Comparison of ENCODE assay signal across 26 cellular contexts in the genomic region with DNA sequence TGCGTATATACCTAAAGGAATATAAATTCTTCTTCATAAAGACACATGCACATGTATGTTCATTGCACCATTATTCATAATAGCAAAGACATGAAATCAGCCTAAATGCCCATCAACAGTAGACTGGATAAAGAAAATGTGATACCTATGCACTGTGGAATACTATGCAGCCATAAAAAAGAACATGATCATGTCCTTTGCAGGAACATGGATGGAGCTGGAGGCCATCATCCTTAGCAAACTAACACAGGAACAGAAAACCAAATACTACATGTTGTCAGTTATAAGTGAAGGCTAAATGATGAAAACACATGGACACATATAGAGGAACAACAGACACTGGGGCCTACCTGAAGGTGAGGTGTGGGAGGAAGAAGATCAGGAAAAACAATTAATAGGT. TPM values are rescaled to one million over a fixed set of nuclear protein-coding genes. Genes with fewer than 3 reads are reported as not detected.
DNase-seq lines count a peak whose midpoint lies in the region; ATAC-seq, FAIRE-seq and TF ChIP-seq lines count a peak whose summit lies in the region.
"Had no signal": no experiment of that assay in that cellular context is flagged by ENCODE, and none has a peak within 500 bp of the region (broad histone marks: within the 10 kb centered on the region; RNA-seq: fewer than 3 reads in every experiment).

No MANE protein-coding gene starts in this region.

- H3K27me3 ChIP-seq in IMR-90 (ENCODE audit: control insufficient read depth, insufficient read depth, low read length) (no peaks in the 10 kb centered on the region), H1 (replicated peaks in 1 of 4; ENCODE audit: control insufficient read depth in 3 of 4, extremely low read depth in 1 of 4, insufficient read depth in 3 of 4, low read length in 3 of 4) (no peaks in the 10 kb centered on the region)
- H3K27me3 ChIP-seq: BLaER1 had no signal

- no peaks in the 10 kb centered on the region for H4K20me1 ChIP-seq in IMR-90 (ENCODE audit: insufficient read depth, low read length)
- H4K20me1 ChIP-seq in H1 (replicated peaks in 1 of 2; ENCODE audit: control insufficient read depth in 1 of 2, insufficient read depth in 2 of 2, low read length in 2 of 2) = no peaks in the 10 kb centered on the region
- H4K20me1 ChIP-seq: BLaER1 had no signal

- peaks cover 3% of the 10 kb centered on the region; the same call in 1 of the 2 replicates for H3K9me1 ChIP-seq in IMR-90 (ENCODE audit: insufficient read depth, low read length)

- dilution Hi-C loops in IMR-90 (cut with HindIII; ENCODE audit: low sequenced_read_pairs, unreplicated experiment) = no loop called here

- H3K36me3 ChIP-seq in IMR-90 (ENCODE audit: control insufficient read depth, insufficient read depth, low read length) (no peaks in the 10 kb centered on the region), H1 (ENCODE audit: control insufficient read depth in 2 of 4, insufficient read depth in 4 of 4, low read length in 3 of 4) (no peaks in the 10 kb centered on the region)
- H3K36me3 ChIP-seq: BE2C, BLaER1 had no signal

- H3K4me3 ChIP-seq in A549 (no peak overlapping the region), IMR-90 (ENCODE audit: insufficient read depth, low read depth, low read length) (no peak overlapping the region), H1 (ENCODE audit: extremely low read depth in 1 of 4, insufficient read depth in 2 of 4, low read depth in 3 of 4, low read length in 4 of 4) (no peak overlapping the region)
- H3K4me3 ChIP-seq: BLaER1, GM12878 had no signal

- H3K79me1 ChIP-seq in IMR-90 (ENCODE audit: low read depth in 1 of 2, low read length in 2 of 2) = no peaks in the 10 kb centered on the region
- no peaks in the 10 kb centered on the region for H3K79me1 ChIP-seq in H1 (ENCODE audit: low read depth, low read length)

- H3K23ac ChIP-seq in IMR-90 (ENCODE audit: low read depth, low read length) = no peak overlapping the region
- no peak overlapping the region for H3K23ac ChIP-seq in H1 (ENCODE audit: insufficient read length)

- H2BK12ac ChIP-seq in H1 (ENCODE audit: low read depth, low read length) = no peak overlapping the region

- H3K9ac ChIP-seq in IMR-90 (ENCODE audit: low read depth, low read length) = no peak overlapping the region
- no peak overlapping the region for H3K9ac ChIP-seq in H1 (replicated peaks in 1 of 4; ENCODE audit: extremely low read depth in 1 of 4, low read depth in 3 of 4, low read length in 3 of 4)
- H3K9ac ChIP-seq: BLaER1 had no signal

- H3K23me2 ChIP-seq in H1 (ENCODE audit: low read depth, low read length) = no peaks in the 10 kb centered on the region; the same call in 1 of the 2 replicates

- in situ Hi-C loops in IMR-90 (cut with MboI; ENCODE audit: low sequenced_read_pairs) = no loop called here

- H4K5ac ChIP-seq in IMR-90 (ENCODE audit: low read depth, low read length) (no peak overlapping the region), H1 (ENCODE audit: insufficient read length, low read depth, low read length) (no peak overlapping the region)

- H2BK5ac ChIP-seq in IMR-90 (ENCODE audit: low read depth, low read length, poor library complexity, severe bottlenecking) (peak overlapping the region; percentile 24), H1 (ENCODE audit: low read depth, low read length) (no peak overlapping the region)

- CTCF ChIA-PET in A549 (lab: Yijun Ruan, JAX) = no interaction called here
- CTCF ChIA-PET in IMR-90 (lab: Yijun Ruan, JAX) = no interaction called here
- CTCF ChIA-PET in H1 (lab: Charles Lee; ENCODE audit: partially characterized antibody) = interaction anchor here (1.2 kb wide), 1 partner anchor 15 kb away, joined by 4 read pairs; no protein-coding TSS in a partner anchor

- no TSS peak for BruUV-seq in IMR-90 (replicated peaks; lab: Mats Ljungman, UMichigan)

- H3K4me1 ChIP-seq in A549 (peaks cover 13% of the 10 kb centered on the region; the same call in 2 of the 3 replicates), IMR-90 (ENCODE audit: control insufficient read depth, insufficient read depth, low read length) (peaks cover 6% of the 10 kb centered on the region), H1 (replicated peaks in 1 of 4; ENCODE audit: control insufficient read depth in 3 of 4, insufficient read depth in 4 of 4, low read length in 3 of 4) (peaks cover 0 to 8% (median 3%) of the 10 kb centered on the region in 4 experiments; a peak in 2 of 7 replicates)
- H3K4me1 ChIP-seq: BE2C, BLaER1 had no signal

- H3K27ac ChIP-seq in A549 (no peak overlapping the region), IMR-90 (ENCODE audit: insufficient read depth, low read length) (no peak overlapping the region), H1 (ENCODE audit: low read depth, low read length) (no peak overlapping the region)
- H3K27ac ChIP-seq: 22Rv1, BLaER1 had no signal

- H2BK120ac ChIP-seq in IMR-90 (ENCODE audit: low read depth, low read length) (no peak overlapping the region; the same call in 1 of the 2 replicates), H1 (replicated peaks; ENCODE audit: low read depth, low read length) (no peak overlapping the region)

- intact Hi-C loops in IMR-90 (cut with micrococcal nuclease) = no loop called here

- H3K56ac ChIP-seq in IMR-90 (ENCODE audit: extremely low read depth, insufficient read depth, low read length) (no peak overlapping the region), H1 (replicated peaks; ENCODE audit: insufficient read length, low read depth, low read length) (no peak overlapping the region)

- DNase-seq in A549 (ENCODE audit: low read depth in 1 of 2, low spot score in 1 of 2) (no peak), IMR-90 (no peak), H1 (ENCODE audit: low read depth in 1 of 2, low spot score in 2 of 2) (no peak), kidney glomerular epithelial cell (lab: John Stamatoyannopoulos, UW) (no peak)
- DNase-seq in NK-92 treated with Interleukin-12 subunit alpha and Interleukin-12 subunit beta, amount 100 ng/mL, for 24 hours (lab: John Stamatoyannopoulos, UW) = no peak
- DNase-seq: ACHN; BE2C; C1 segment of cervical spinal cord; CD4-positive, alpha-beta memory T cell; CD4-positive, CD25-positive, alpha-beta regulatory T cell; CD8-positive, alpha-beta memory T cell; COR-L47; DMS 273 treated with DMSO at 0.1 percent for 48 hours; DMS153; DMS53; DMS79; DND-41; EL; GDM1 had no signal

- H3K18ac ChIP-seq in IMR-90 (ENCODE audit: low read depth, low read length) (no peak overlapping the region), H1 (ENCODE audit: extremely low read depth, low read length) (no peak overlapping the region)

- H3K14ac ChIP-seq in IMR-90 (replicated peaks; ENCODE audit: low read depth, low read length) = no peak overlapping the region
- H3K14ac ChIP-seq in H1 (ENCODE audit: insufficient read length) = no peak overlapping the region

- H3K4me2 ChIP-seq in A549 (no peak overlapping the region), IMR-90 (ENCODE audit: low read depth, low read length) (no peak overlapping the region), H1 (ENCODE audit: insufficient read depth in 1 of 2, low read depth in 2 of 2, low read length in 2 of 2) (no peak overlapping the region)
- H3K4me2 ChIP-seq: BLaER1 had no signal

- H2AK9ac ChIP-seq in IMR-90 (replicated peaks; ENCODE audit: low read depth, low read length, poor library complexity) = no peak overlapping the region

- H3K9me3 ChIP-seq in A549 (no peaks in the 10 kb centered on the region), IMR-90 (ENCODE audit: control insufficient read depth, insufficient read depth, low read length) (no peaks in the 10 kb centered on the region), H1 (ENCODE audit: insufficient read depth in 2 of 2, low read depth in 1 of 2, low read length in 1 of 2) (0 out of 4 replicates have a peak, but pooled peaks cover 0 to 2% of the 10 kb centered on the region in 2 experiments)
- H3K9me3 ChIP-seq: BE2C, BLaER1 had no signal

- no peak overlapping the region for H4K8ac ChIP-seq in IMR-90 (ENCODE audit: low read depth in 2 of 2, low read length in 2 of 2)
- H4K8ac ChIP-seq in H1 (ENCODE audit: extremely low read depth, insufficient read depth, low read length) = no peak overlapping the region

- TF ChIP-seq POLR2A in A549 (IDR thresholded peaks at IDR 0.05; ENCODE audit: low read length) (no peak), IMR-90 (IDR thresholded peaks at IDR 0.05; ENCODE audit: low read depth, low read length) (no peak), H1 (IDR thresholded peaks at IDR 0.05; ENCODE audit: control extremely low read depth in 1 of 2, low read depth in 2 of 2, low read length in 2 of 2) (no peak)

- H2BK20ac ChIP-seq in IMR-90 (ENCODE audit: low read depth, low read length) (no peak overlapping the region), H1 (ENCODE audit: low read length) (no peak overlapping the region)

- H2AK5ac ChIP-seq in IMR-90 (ENCODE audit: low read depth, low read length) (no peak overlapping the region), H1 (ENCODE audit: low read depth, low read length) (no peak overlapping the region)

- no peaks in the 10 kb centered on the region for H3K79me2 ChIP-seq in H1 (ENCODE audit: control insufficient read depth in 1 of 2, insufficient read depth in 2 of 2, low read length in 2 of 2)

- H2AFZ ChIP-seq in IMR-90 (replicated peaks; ENCODE audit: low read length, poor library complexity) = no peak overlapping the region
- no peak overlapping the region for H2AFZ ChIP-seq in H1 (ENCODE audit: low read length)

- no peak for ATAC-seq in A549
- ATAC-seq in IMR-90 (ENCODE audit: low read depth) = no peak
- ATAC-seq: GM12878 had no signal

- FAIRE-seq in A549 (lab: Jason Lieb, UNC) = no peak
- FAIRE-seq in H1 (lab: Jason Lieb, UNC) = no peak
- FAIRE-seq: GM12878, GM12892, GM18507 had no signal

- no peak for TF ChIP-seq CTCF in A549 (IDR thresholded peaks at IDR 0.05)
- no peak for TF ChIP-seq CTCF in IMR-90 (conservative IDR thresholded peaks at IDR 0.05; ENCODE audit: low read depth, low read length)
- TF ChIP-seq CTCF in H1 (IDR thresholded peaks at IDR 0.05; ENCODE audit: control extremely low read depth in 1 of 3, insufficient read depth in 1 of 3, low read depth in 1 of 3, low read length in 3 of 3) = no peak

- POLR2A ChIA-PET in A549 (lab: Yijun Ruan, JAX) = interaction anchor here (0.6 kb wide), 1 partner anchor 954 kb away, joined by 4 read pairs; no protein-coding TSS in a partner anchor
- POLR2A ChIA-PET in IMR-90 (lab: Charles Lee; ENCODE audit: unreplicated experiment) = no interaction called here
- POLR2A ChIA-PET in H1 (lab: Charles Lee; ENCODE audit: partially characterized antibody) = no interaction called here

- H4K91ac ChIP-seq in IMR-90 (ENCODE audit: insufficient read depth, low read depth, low read length) (no peak overlapping the region), H1 (replicated peaks; ENCODE audit: insufficient read length, low read length) (no peak overlapping the region)

- H2BK15ac ChIP-seq in IMR-90 (ENCODE audit: low read depth, low read length) (no peak overlapping the region; the same call in 2 of the 3 replicates), H1 (ENCODE audit: low read length) (no peak overlapping the region)

- no peak for TF ChIP-seq RAD21 in A549 (conservative IDR thresholded peaks at IDR 0.05 in 1 of 2, IDR thresholded peaks at IDR 0.05 in 1 of 2)
- TF ChIP-seq RAD21 in IMR-90 (IDR thresholded peaks at IDR 0.05; ENCODE audit: low read length) = no peak
- no peak for TF ChIP-seq RAD21 in H1 (IDR thresholded peaks at IDR 0.05 in 1 of 2, conservative IDR thresholded peaks at IDR 0.05 in 1 of 2; ENCODE audit: low read depth in 2 of 2, low read length in 2 of 2)

- H3K4ac ChIP-seq in IMR-90 (ENCODE audit: low read depth, low read length) (no peak overlapping the region), H1 (replicated peaks; ENCODE audit: insufficient read length, low read depth, low read length) (no peak overlapping the region)

- TF ChIP-seq EP300 in A549 (IDR thresholded peaks at IDR 0.05) = no peak
- TF ChIP-seq EP300 in H1 (IDR thresholded peaks at IDR 0.05; ENCODE audit: borderline replicate concordance in 1 of 2, low read depth in 2 of 2, low read length in 2 of 2) = no peak

- WGBS in A549 (ENCODE audit: missing lambda C conversion rate) = 97% methylated on average over 1 of the region's 1 CpG
- WGBS in IMR-90 (ENCODE audit: extremely low coverage in 2 of 2, insufficient read length in 1 of 2), 2 experiments = no CpG with 5 or more reads among the region's 1 CpG
- WGBS in H1 (ENCODE audit: extremely low coverage in 1 of 2, insufficient coverage in 1 of 2, insufficient read length in 1 of 2, insufficient replicate concordance in 2 of 2, low coverage in 1 of 2, low lambda C conversion rate in 2 of 2, missing lambda C conversion rate in 1 of 2), 2 experiments = 100% methylated on average over 1 of the region's 1 CpG; no CpG with 5 or more reads in 1 of the 2 experiments

RNA-seq across cellular contexts. Expression of gene GPR37, which starts 48.7 kb away (rescaled TPM):
- polyA plus RNA-seq in A549 (2011; rRNA removed) (0.35 and 1.3 TPM in 2 replicates), A549 (2017; fragmentation: RNase III; extraction: RNeasy Plus Mini Kit Qiagen cat#74134 plus additional on column Dnase treatment) (0.47 to 0.61 TPM (median 0.57 TPM) in 3 replicates), IMR-90 (2012; rRNA removed) (3.8 and 4.6 TPM in 2 replicates), H1 (2011; rRNA removed) (1.5 and 3.1 TPM in 2 replicates)
- 0.17 and 0.30 TPM in 2 replicates for polyA plus RNA-seq in A549 (2012; cell fraction: cytosol; rRNA removed)
- 0.23 and 0.55 TPM in 2 replicates for polyA plus RNA-seq in A549 (2012; cell fraction: nucleus; rRNA removed)
- polyA minus RNA-seq in A549 (2011; rRNA and poly(A)+ RNA removed) = 1.3 and 1.4 TPM in 2 replicates
- 9.2 and 9.3 TPM in 2 replicates for total RNA-seq in IMR-90 (2012; rRNA removed)
- polyA plus RNA-seq in IMR-90 (2012; cell fraction: cytosol; rRNA removed) = 2.5 and 4.0 TPM in 2 replicates
- polyA plus RNA-seq in IMR-90 (2012; cell fraction: nucleus; rRNA removed; ENCODE audit: low replicate concordance) = 0.79 and 1.4 TPM in 2 replicates
- 15.5 and 17.4 TPM in 2 replicates for total RNA-seq in H1 (2021; fragmentation: NEBNext Ultra II Directional; extraction: Animal tissue kit (Norgen Biotek cat#: 25700))
- 2.2 TPM for polyA plus RNA-seq in H1 (2011; cell fraction: cytosol; rRNA removed)
- polyA plus RNA-seq in H1 (2011; cell fraction: nucleus; rRNA removed) = 3.0 TPM
- 5.0 to 7.8 TPM (median 6.1 TPM) in 4 replicates for polyA plus RNA-seq in H1 (2012, experiment 1 of 2)
- 5.4 TPM for polyA plus RNA-seq in H1 (2012, experiment 2 of 2)
- polyA plus RNA-seq in H1 (2013, experiment 1 of 2) = 24.4 TPM
- 24.6 TPM for polyA plus RNA-seq in H1 (2013, experiment 2 of 2)
- polyA minus RNA-seq in H1 (2011; rRNA and poly(A)+ RNA removed) = 3.4 and 4.6 TPM in 2 replicates
- 2.7 TPM for polyA minus RNA-seq in H1 (2011; cell fraction: cytosol; rRNA and poly(A)+ RNA removed)
- 5.5 TPM for polyA minus RNA-seq in H1 (2011; cell fraction: nucleus; rRNA and poly(A)+ RNA removed)
- total RNA-seq: CD4-positive, alpha-beta memory T cell; CD4-positive, CD25-positive, alpha-beta regulatory T cell; CD8-positive, alpha-beta memory T cell; G401; GM12878 had no signal
- polyA plus RNA-seq: CD14-positive monocyte; CD4-positive, alpha-beta memory T cell; CD4-positive, CD25-positive, alpha-beta regulatory T cell; CD8-positive, alpha-beta memory T cell had no signal

Comparison
In these comparisons a context has a peak if more than half of its experiments do, and no peak if none do; other contexts are left out.
1. Of the 18 proteins assayed by ChIP-seq in both H1 and A549: peak only in H1: none; only in A549: none; in both: KDM1A; in neither: 17.